Comparison of ENCODE assay signal across 19 cellular contexts in the genomic region with DNA sequence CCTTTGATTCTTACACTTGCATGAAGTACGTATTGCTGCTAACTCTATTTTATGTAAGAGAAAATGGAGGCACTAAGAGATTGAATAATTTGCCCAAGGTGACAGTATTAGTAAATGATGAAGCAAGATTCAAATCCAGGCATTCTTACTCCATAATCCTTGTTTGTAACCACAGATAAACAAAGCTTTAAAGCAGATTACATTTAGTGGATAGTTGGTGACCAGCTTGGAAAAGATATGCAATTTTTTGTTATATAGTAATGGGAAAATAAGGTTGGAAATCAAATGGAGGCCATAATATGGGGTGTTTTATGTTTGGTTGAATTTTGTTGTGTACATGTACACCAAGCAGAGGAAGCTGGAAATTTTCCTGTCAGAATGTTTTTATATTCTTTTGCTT. TPM values are rescaled to one million over a fixed set of nuclear protein-coding genes. Genes with fewer than 3 reads are reported as not detected.
A peak's percentile ranks its signal among the peaks of the same experiment; 100 is the strongest.
DNase-seq lines count a peak whose midpoint lies in the region; FAIRE-seq and TF ChIP-seq lines count a peak whose summit lies in the region.
"Had no signal": no experiment of that assay in that cellular context is flagged by ENCODE, and none has a peak within 500 bp of the region (broad histone marks: within the 10 kb centered on the region; RNA-seq: fewer than 3 reads in every experiment).

No MANE protein-coding gene starts in this region.

- CTCF ChIA-PET in mammary epithelial cell (lab: Charles Lee; ENCODE audit: low non-redundant PET): interaction anchor here (0.7 kb wide), 2 partner anchors 34 to 52 kb away, joined by 4 read pairs; no protein-coding TSS in a partner anchor

- peaks cover 30% of the 10 kb centered on the region for H3K36me3 ChIP-seq in SK-N-MC (ENCODE audit: insufficient read depth, low read length)
- no peaks in the 10 kb centered on the region for H3K36me3 ChIP-seq in smooth muscle cell (ENCODE audit: low read depth)
- H3K36me3 ChIP-seq in mammary epithelial cell (ENCODE audit: insufficient read depth, low read length): no peaks in the 10 kb centered on the region

- FAIRE-seq in D721Med (lab: Jason Lieb, UNC): peak; percentile 6
- FAIRE-seq: GM12891 had no signal

- H3K27ac ChIP-seq in SK-N-MC: peak overlapping the region; percentile 97
- H3K27ac ChIP-seq in smooth muscle cell (ENCODE audit: low read depth): no peak overlapping the region
- no peak overlapping the region for H3K27ac ChIP-seq in mammary epithelial cell (ENCODE audit: insufficient read depth, low read depth, low read length)
- H3K27ac ChIP-seq: GM23248, HL-60 had no signal

- H3K79me2 ChIP-seq in smooth muscle cell (ENCODE audit: low read depth) (no peaks in the 10 kb centered on the region), mammary epithelial cell (ENCODE audit: insufficient read depth, low read length) (no peaks in the 10 kb centered on the region)

- no peaks in the 10 kb centered on the region for H4K20me1 ChIP-seq in smooth muscle cell (ENCODE audit: low read depth)
- H4K20me1 ChIP-seq in mammary epithelial cell (ENCODE audit: insufficient read depth, low read length): no peaks in the 10 kb centered on the region

- dilution Hi-C loops in mammary epithelial cell (cut with HindIII; ENCODE audit: low sequenced_read_pairs): no loop called here

- H3K9me3 ChIP-seq in SK-N-MC (ENCODE audit: low read depth, low read length): peaks cover 5% of the 10 kb centered on the region; the same call in 1 of the 2 replicates
- peaks cover 6% of the 10 kb centered on the region for H3K9me3 ChIP-seq in smooth muscle cell (replicated peaks; ENCODE audit: low read depth)
- no peaks in the 10 kb centered on the region for H3K9me3 ChIP-seq in mammary epithelial cell (replicated peaks; ENCODE audit: insufficient read depth, low read length)
- H3K9me3 ChIP-seq: HAP-1 had no signal

- no TSS peak for BruUV-seq in mammary epithelial cell (replicated peaks; lab: Mats Ljungman, UMichigan)

- intact Hi-C loops in mammary epithelial cell (cut with micrococcal nuclease): no loop called here

- no peak overlapping the region for H2AFZ ChIP-seq in smooth muscle cell (ENCODE audit: low read depth)
- no peak overlapping the region for H2AFZ ChIP-seq in mammary epithelial cell (ENCODE audit: low read depth, low read length)

- DNase-seq in D721Med (ENCODE audit: insufficient read length, low spot score) (no peak), SK-N-MC (ENCODE audit: low read depth, low spot score) (no peak), fibroblast of peridontal ligament (ENCODE audit: extremely low read depth) (peak; percentile 36), smooth muscle cell (lab: John Stamatoyannopoulos, UW; ENCODE audit: unreplicated experiment) (no peak), pons (ENCODE audit: low spot score) (no peak), HUDEP-2 (lab: John Stamatoyannopoulos, UW; ENCODE audit: unreplicated experiment in 76 of 76) (no peak), mammary epithelial cell (no peak)
- DNase-seq: Calu3; CD4-positive, alpha-beta memory T cell; DMS 273 treated with DMSO at 0.1 percent for 48 hours; DMS53; DND-41; GM23248; KG1 had no signal

- WGBS in smooth muscle cell (ENCODE audit: low lambda C conversion rate): 86% methylated on average over 1 of the region's 1 CpG
- 92% methylated on average over 1 of the region's 1 CpG for WGBS in mammary epithelial cell (ENCODE audit: low coverage, missing lambda C conversion rate)

- H3K4me3 ChIP-seq in SK-N-MC: peak overlapping the region; percentile 58
- no peak overlapping the region for H3K4me3 ChIP-seq in smooth muscle cell
- H3K4me3 ChIP-seq in mammary epithelial cell (replicated peaks in 1 of 3; ENCODE audit: insufficient read depth in 1 of 3, low read depth in 2 of 3, low read length in 3 of 3): no peak overlapping the region
- H3K4me3 ChIP-seq: HAP-1 had no signal

- H3K4me1 ChIP-seq in smooth muscle cell (ENCODE audit: low read depth) (no peaks in the 10 kb centered on the region), mammary epithelial cell (ENCODE audit: insufficient read depth, low read length) (no peaks in the 10 kb centered on the region)

- H3F3A ChIP-seq in smooth muscle cell (ENCODE audit: low read depth): peaks cover 5% of the 10 kb centered on the region

- no peaks in the 10 kb centered on the region for H3K27me3 ChIP-seq in smooth muscle cell (ENCODE audit: low read depth)
- H3K27me3 ChIP-seq in mammary epithelial cell (ENCODE audit: insufficient read depth, low read length): no peaks in the 10 kb centered on the region

- peak overlapping the region; percentile 56 for H3K9ac ChIP-seq in SK-N-MC (ENCODE audit: insufficient read length)
- H3K9ac ChIP-seq in smooth muscle cell (ENCODE audit: low read depth): no peak overlapping the region
- H3K9ac ChIP-seq in mammary epithelial cell (ENCODE audit: insufficient read depth, low read length): no peak overlapping the region
- H3K9ac ChIP-seq: GM23248 had no signal

- in situ Hi-C loops in mammary epithelial cell (cut with MboI; ENCODE audit: low sequenced_read_pairs in 2 of 2): no loop called here

- H3K4me2 ChIP-seq in smooth muscle cell (peak overlapping the region; percentile 2), mammary epithelial cell (ENCODE audit: insufficient read depth, low read depth, low read length) (no peak overlapping the region)

- TF ChIP-seq CTCF in D721Med (IDR thresholded peaks at IDR 0.05; ENCODE audit: insufficient read depth, missing control alignments) (no peak), smooth muscle cell (IDR thresholded peaks at IDR 0.05; ENCODE audit: borderline replicate concordance, insufficient read depth, poor library complexity, severe bottlenecking) (no peak), mammary epithelial cell (conservative IDR thresholded peaks at IDR 0.05 in 1 of 2, IDR thresholded peaks at IDR 0.05 in 1 of 2; ENCODE audit: extremely low read depth in 1 of 2, insufficient read depth in 1 of 2, low read depth in 1 of 2, low read length in 2 of 2) (no peak)

RNA-seq across cellular contexts. Expression of a gene that starts 30.8 kb away (rescaled TPM):
- total RNA-seq in smooth muscle cell (3.0 and 3.1 TPM in 2 replicates), mammary epithelial cell (10 to 100 TPM in 1 of 2 donors, under 1 TPM in 1; 0.83 to 10.4 TPM)
- polyA plus RNA-seq in smooth muscle cell (1.7 and 3.5 TPM in 2 replicates), mammary epithelial cell (4.5 TPM)
- 16.8 TPM for polyA minus RNA-seq in mammary epithelial cell
- total RNA-seq: CD4-positive, alpha-beta memory T cell had no signal
- polyA plus RNA-seq: CD14-positive monocyte, IgD-negative memory B cell had no signal
